8 cellular contexts compared by ENCODE assay signal in genomic region chr10:88975377-88975720, GRCh38. TPM values are rescaled to one million over a fixed set of nuclear protein-coding genes. Genes with fewer than 3 reads are reported as not detected.
A peak's percentile ranks its signal among the peaks of the same experiment; 100 is the strongest.
DNase-seq lines count a peak whose midpoint lies in the region; ATAC-seq and TF ChIP-seq lines count a peak whose summit lies in the region.

No MANE protein-coding gene starts in this region.

- CTCF ChIA-PET in Panc1 (lab: Charles Lee) (no interaction called here), RWPE1 (lab: Yijun Ruan, JAX) (interaction anchor here (1.0 to 2.5 kb wide), 2 partner anchors 12 to 41 kb away, joined by 5 read pairs; no protein-coding TSS in a partner anchor)

- POLR2A ChIA-PET in Panc1 (lab: Charles Lee), result no interaction called here
- POLR2A ChIA-PET in RWPE1 (lab: Yijun Ruan, JAX; ENCODE audit: low non-redundant PET), result no interaction called here

- H3K36me3 ChIP-seq in Panc1 (ENCODE audit: control insufficient read depth, insufficient read depth, low read length), result no peaks in the 10 kb centered on the region
- no peaks in the 10 kb centered on the region for H3K36me3 ChIP-seq in esophagus squamous epithelium
- no peaks in the 10 kb centered on the region for H3K36me3 ChIP-seq in skeletal muscle satellite cell (ENCODE audit: insufficient read depth, low read length)

- no peak for TF ChIP-seq CTCF in Panc1 (IDR thresholded peaks at IDR 0.05)
- no peak for TF ChIP-seq CTCF in esophagus squamous epithelium (IDR thresholded peaks at IDR 0.05)
- no peak for TF ChIP-seq CTCF in RWPE1 (conservative IDR thresholded peaks at IDR 0.05; ENCODE audit: low read depth)

- ATAC-seq in Panc1, result peak; percentile 70

- H3K9me3 ChIP-seq in Panc1 (ENCODE audit: control insufficient read depth, insufficient read depth, low read depth, low read length) (no peaks in the 10 kb centered on the region), esophagus squamous epithelium (no peaks in the 10 kb centered on the region), skeletal muscle satellite cell (replicated peaks; ENCODE audit: low read length) (no peaks in the 10 kb centered on the region)

- DNase-seq in Panc1 (ENCODE audit: low read depth, low spot score), result no peak
- DNase-seq in esophagus squamous epithelium (lab: John Stamatoyannopoulos, UW), result no peak
- no peak for DNase-seq in NCI-H1417 (lab: John Stamatoyannopoulos, UW)
- DNase-seq in SIG-M5 (lab: John Stamatoyannopoulos, UW), result no peak
- no peak for DNase-seq in activated CD4-positive, alpha-beta T cell treated with anti-CD3 and anti-CD28 coated beads, Interleukin-2, amount 50 U/mL, for 4 hours
- no peak for DNase-seq in RWPE1 (ENCODE audit: low spot score)

- peak overlapping the region; percentile 87 for H3K4me2 ChIP-seq in skeletal muscle satellite cell (ENCODE audit: low read length)

- 40 to 47% methylated on average over 3 of the region's 3 CpGs for WGBS in esophagus squamous epithelium, 2 donors

- H3K4me1 ChIP-seq in Panc1 (ENCODE audit: control insufficient read depth, insufficient read depth, low read length), result peaks cover 10% of the 10 kb centered on the region; the same call in 1 of the 2 replicates
- peaks cover 0 to 60% (median 28%) of the 10 kb centered on the region in 3 donors for H3K4me1 ChIP-seq in esophagus squamous epithelium
- peaks cover 35% of the 10 kb centered on the region for H3K4me1 ChIP-seq in skeletal muscle satellite cell (ENCODE audit: control insufficient read depth, insufficient read depth, low read length)

- H3K27ac ChIP-seq in Panc1 (ENCODE audit: low read length) (peak overlapping the region; percentile 95), esophagus squamous epithelium (peak overlapping the region; percentile 74 to 89 (median 78)), RWPE1 (no peak overlapping the region)

- H3K4me3 ChIP-seq in GM08714 (ENCODE audit: low read length) (peak overlapping the region; percentile 60), Panc1 (ENCODE audit: low read depth in 2 of 2, low read length in 2 of 2) (peak overlapping the region; percentile 66 to 82), esophagus squamous epithelium (peak overlapping the region; percentile 23 to 67 (median 48)), skeletal muscle satellite cell (ENCODE audit: low read length) (peak overlapping the region; percentile 69)

- no TSS peak for BruUV-seq in Panc1 (replicated peaks; lab: Mats Ljungman, UMichigan)

- H3K27me3 ChIP-seq in Panc1 (ENCODE audit: control insufficient read depth, insufficient read depth, low read length) (no peaks in the 10 kb centered on the region), esophagus squamous epithelium (no peaks in the 10 kb centered on the region), skeletal muscle satellite cell (ENCODE audit: control insufficient read depth, insufficient read depth, low read length) (no peaks in the 10 kb centered on the region)

- in situ Hi-C loops in Panc1 (cut with HindIII; ENCODE audit: low pct_unique_long_range_greater_than_20kb, low sequenced_read_pairs), result no loop called here

- no peak for TF ChIP-seq POLR2A in esophagus squamous epithelium (IDR thresholded peaks at IDR 0.05)

- H3K9ac ChIP-seq in skeletal muscle satellite cell (ENCODE audit: low read depth, low read length), result peak overlapping the region; percentile 75

- intact Hi-C loops in Panc1 (cut with micrococcal nuclease; ENCODE audit: unreplicated experiment) (no loop called here), esophagus squamous epithelium (cut with DNase I) (no loop called here)

RNA-seq across cellular contexts. Expression of gene FAS, which starts 15.2 kb away (rescaled TPM):
- total RNA-seq in Panc1 (2021; ENCODE audit: unreplicated experiment), result 8.1 TPM
- polyA plus RNA-seq in Panc1 (2012; ENCODE audit: insufficient read length), result 4.9 TPM
- total RNA-seq in esophagus squamous epithelium, result 10 to 100 TPM; 14.9 to 33.6 (median 19.4) TPM
- 53.7 and 68.2 TPM in 2 replicates for total RNA-seq in skeletal muscle satellite cell (2012; rRNA removed)

RNA-seq across cellular contexts. Expression of gene ACTA2, which starts 22.8 kb away (rescaled TPM):
- total RNA-seq in Panc1 (2021; ENCODE audit: unreplicated experiment) (4.7 TPM), esophagus squamous epithelium (1,000 to 10,000 TPM in 1 of 4 donors, 100 to 1,000 TPM in 2, 10 to 100 TPM in 1; 64.6 to 1,343 (median 285) TPM)
- 3.6 TPM for polyA plus RNA-seq in Panc1 (2012; ENCODE audit: insufficient read length)
- total RNA-seq in skeletal muscle satellite cell (2012; rRNA removed), result 38.8 and 123 TPM in 2 replicates

Comparison
In these comparisons a context has a peak if more than half of its experiments do, and no peak if none do; other contexts are left out.
1. RNA of gene ACTA2, which starts 22.8 kb away (total RNA-seq): 64.6 to 1,343 TPM in esophagus squamous epithelium; 4.7 TPM in Panc1 (single experiment); every median in the first group is over 10 times any median in the second.
2. Peak in every context shown above with its lines, with median percentiles within 50 percentile points of each other: H3K4me3 ChIP-seq.